ENCODE assay signal across 8 cellular contexts in genomic region chr7:29988391-29989256, GRCh38. TPM values are rescaled to one million over a fixed set of nuclear protein-coding genes. Genes with fewer than 3 reads are reported as not detected.
DNase-seq lines count a peak whose midpoint lies in the region; ATAC-seq and TF ChIP-seq lines count a peak whose summit lies in the region.

No MANE protein-coding gene starts in this region.

- POLR2A ChIA-PET in AG04450 (lab: Yijun Ruan, JAX) = no interaction called here

- peaks cover 0 to 2% of the 10 kb centered on the region in 2 donors for H3K27me3 Mint-ChIP-seq in natural killer cell (ENCODE audit: low read depth in 2 of 2)

- peak; percentile 55 for TF ChIP-seq POLR2A in GM18526 (IDR thresholded peaks at IDR 0.05; ENCODE audit: extremely low read depth, insufficient read length)

- no peaks in the 10 kb centered on the region for H3K9me3 Mint-ChIP-seq in natural killer cell

- no peaks in the 10 kb centered on the region for H3K27me3 ChIP-seq in AG04450 (ENCODE audit: control insufficient read depth, insufficient read depth, low read length)
- H3K27me3 ChIP-seq in foreskin keratinocyte = no peaks in the 10 kb centered on the region

- peaks cover 28 to 32% of the 10 kb centered on the region in 2 donors for H3K4me1 Mint-ChIP-seq in natural killer cell

- peak overlapping the region; percentile 83 to 88 for H3K27ac Mint-ChIP-seq in natural killer cell

- ATAC-seq in HG02981 (IDR thresholded peaks at IDR 0.05; ENCODE audit: unreplicated experiment) = peak; percentile 36
- peak; percentile 68 for ATAC-seq in foreskin keratinocyte
- peak; percentile 55 to 68 (median 67) for ATAC-seq in natural killer cell

- DNase-seq in AG04450 (ENCODE audit: low read depth, low spot score) (no peak), NCI-H526 treated with DMSO at 0.1 percent for 48 hours (lab: John Stamatoyannopoulos, UW) (peak; percentile 63), foreskin keratinocyte (peak; percentile 66 to 77), natural killer cell (peak; percentile 41), ureter (ENCODE audit: low spot score) (peak; percentile 51)
- peak; percentile 4 for DNase-seq in activated gamma-delta T cell treated with anti-CD3 and anti-CD28 coated beads, Interleukin-2, amount 50 U/mL, for 16 hours (ENCODE audit: low read depth)

- H3K27ac ChIP-seq in AG04450 (ENCODE audit: low read depth, low read length) = peak overlapping the region; percentile 91
- peak overlapping the region; percentile 69 for H3K27ac ChIP-seq in foreskin keratinocyte

- H3K4me3 ChIP-seq in AG04450 (ENCODE audit: low read depth, low read length) = peak overlapping the region; percentile 82

- CTCF ChIA-PET in AG04450 (lab: Charles Lee) = interaction anchor here (1.0 to 2.3 kb wide), 3 partner anchors 11 to 87 kb away, joined by 3 to 11 read pairs (median 10); no protein-coding TSS in a partner anchor

- TF ChIP-seq CTCF in AG04450 (IDR thresholded peaks at IDR 0.05; ENCODE audit: low read depth, low read length) (no peak), foreskin keratinocyte (conservative IDR thresholded peaks at IDR 0.05) (no peak), natural killer cell (IDR thresholded peaks at IDR 0.05) (no peak)

- intact Hi-C loops in natural killer cell (cut with micrococcal nuclease) = loop anchor here (2.0 kb wide), 1 partner anchor 38 kb away; the partner anchor contains the start of gene FKBP14

- H3K4me3 Mint-ChIP-seq in natural killer cell = peak overlapping the region; percentile 85

- no peaks in the 10 kb centered on the region for H3K36me3 Mint-ChIP-seq in natural killer cell

- H3K4me1 ChIP-seq in foreskin keratinocyte = peaks cover 11% of the 10 kb centered on the region

- H3K9me3 ChIP-seq in AG04450 (ENCODE audit: control insufficient read depth, insufficient read depth, low read length) = peaks cover 3% of the 10 kb centered on the region

RNA-seq across cellular contexts. Expression of gene SCRN1, which starts 1.0 kb away (rescaled TPM):
- polyA plus RNA-seq in AG04450 (2011; rRNA removed) (110 and 123 TPM in 2 replicates), foreskin keratinocyte (32.9 and 37.5 TPM in 2 replicates)
- 140 and 157 TPM in 2 replicates for polyA minus RNA-seq in AG04450 (2011; rRNA and poly(A)+ RNA removed)
- total RNA-seq in foreskin keratinocyte (103 and 105 TPM in 2 replicates), natural killer cell (10 to 100 TPM; 23.4 to 31.3 (median 26.9) TPM), ureter (61.2 TPM)

RNA-seq across cellular contexts. Expression of gene FKBP14, which starts 37.9 kb away (rescaled TPM):
- polyA plus RNA-seq in AG04450 (2011; rRNA removed) = 38.0 and 54.6 TPM in 2 replicates
- polyA minus RNA-seq in AG04450 (2011; rRNA and poly(A)+ RNA removed) = 17.4 and 22.5 TPM in 2 replicates
- total RNA-seq in foreskin keratinocyte = 17.5 and 19.5 TPM in 2 replicates
- 5.8 and 6.4 TPM in 2 replicates for polyA plus RNA-seq in foreskin keratinocyte
- 10 to 100 TPM; 11.1 to 13.4 (median 11.9) TPM for total RNA-seq in natural killer cell
- total RNA-seq in ureter = 22.6 TPM

RNA-seq across cellular contexts. Expression of gene PLEKHA8, which starts 39.6 kb away (rescaled TPM):
- 9.3 and 12.6 TPM in 2 replicates for polyA plus RNA-seq in AG04450 (2011; rRNA removed)
- 12.0 and 15.7 TPM in 2 replicates for polyA minus RNA-seq in AG04450 (2011; rRNA and poly(A)+ RNA removed)
- total RNA-seq in foreskin keratinocyte = 14.0 and 14.3 TPM in 2 replicates
- polyA plus RNA-seq in foreskin keratinocyte = 3.9 and 4.7 TPM in 2 replicates
- 10 to 100 TPM in 2 of 3 donors, 1 to 10 TPM in 1; 8.7 to 12.8 (median 11.8) TPM for total RNA-seq in natural killer cell
- 13.1 TPM for total RNA-seq in ureter
